Comparison of ENCODE assay signal across 13 cellular contexts in genomic region chr2:113284481-113284880, GRCh38. TPM values are rescaled to one million over a fixed set of nuclear protein-coding genes. Genes with fewer than 3 reads are reported as not detected.
DNase-seq lines count a peak whose midpoint lies in the region; ATAC-seq and TF ChIP-seq lines count a peak whose summit lies in the region.
"Had no signal": no experiment of that assay in that cellular context is flagged by ENCODE, and none has a peak within 500 bp of the region (broad histone marks: within the 10 kb centered on the region; RNA-seq: fewer than 3 reads in every experiment).

No MANE protein-coding gene starts in this region.

- peak overlapping the region in 1 of 2 donors; percentile 43 for H3K9ac ChIP-seq in duodenal mucosa (ENCODE audit: low read depth in 1 of 2, low read length in 2 of 2)
- peak overlapping the region; percentile 38 for H3K9ac ChIP-seq in mucosa of stomach (ENCODE audit: low read length)

- TF ChIP-seq CTCF in right atrium auricular region (IDR thresholded peaks at IDR 0.05) = no peak
- TF ChIP-seq CTCF in mucosa of descending colon (IDR thresholded peaks at IDR 0.05) = no peak

- no peaks in the 10 kb centered on the region for H3K9me3 ChIP-seq in right atrium auricular region
- no peaks in the 10 kb centered on the region for H3K9me3 ChIP-seq in duodenal mucosa (ENCODE audit: control insufficient read depth in 1 of 2, low read length in 2 of 2)
- H3K9me3 ChIP-seq in mucosa of stomach (ENCODE audit: control insufficient read depth, low read length) = no peaks in the 10 kb centered on the region
- H3K9me3 ChIP-seq in mucosa of descending colon = no peaks in the 10 kb centered on the region

- DNase-seq in right atrium auricular region (ENCODE audit: low spot score) (no peak), Right ventricle myocardium superior (no peak), foreskin melanocyte (no peak), mucosa of descending colon (no peak)
- DNase-seq in activated effector memory CD4-positive, alpha-beta T cell treated with Interleukin-2 at 50 U/mL for 16 hours = no peak
- DNase-seq: activated T-cell treated with anti-CD3 and anti-CD28 coated beads for 4 hours, DND-41, NCI-H524 treated with DMSO at 0.1 percent for 48 hours, SHP77 had no signal

- H3K36me3 ChIP-seq in right atrium auricular region = no peaks in the 10 kb centered on the region
- no peaks in the 10 kb centered on the region for H3K36me3 ChIP-seq in duodenal mucosa (ENCODE audit: control insufficient read depth in 1 of 2, insufficient read depth in 2 of 2, low read length in 2 of 2)
- no peaks in the 10 kb centered on the region for H3K36me3 ChIP-seq in mucosa of stomach (ENCODE audit: control insufficient read depth, insufficient read depth, low read length)
- H3K36me3 ChIP-seq in mucosa of descending colon (ENCODE audit: low read depth) = no peaks in the 10 kb centered on the region

- H3K27ac ChIP-seq in right atrium auricular region (peak overlapping the region; percentile 9 to 47), duodenal mucosa (ENCODE audit: low read depth, low read length) (peak overlapping the region; percentile 55)

- H3K4me1 ChIP-seq in right atrium auricular region = peaks cover 0 to 18% of the 10 kb centered on the region in 2 donors
- peaks cover 27 to 28% of the 10 kb centered on the region in 2 donors for H3K4me1 ChIP-seq in duodenal mucosa (ENCODE audit: control insufficient read depth in 1 of 2, insufficient read depth in 2 of 2, low read length in 2 of 2)
- peaks cover 45% of the 10 kb centered on the region for H3K4me1 ChIP-seq in mucosa of stomach (ENCODE audit: control insufficient read depth, insufficient read depth, low read length)
- H3K4me1 ChIP-seq in mucosa of descending colon (ENCODE audit: low read depth) = peaks cover 16% of the 10 kb centered on the region

- no peak for ATAC-seq in Right ventricle myocardium superior (ENCODE audit: poor library complexity)
- ATAC-seq in GM19328 (IDR thresholded peaks at IDR 0.05; ENCODE audit: unreplicated experiment) = no peak
- ATAC-seq in mucosa of descending colon = no peak

- H3K27me3 ChIP-seq in right atrium auricular region (no peaks in the 10 kb centered on the region), duodenal mucosa (ENCODE audit: control insufficient read depth in 1 of 2, insufficient read depth in 2 of 2, low read length in 2 of 2) (no peaks in the 10 kb centered on the region), mucosa of stomach (ENCODE audit: control insufficient read depth, insufficient read depth, low read length) (no peaks in the 10 kb centered on the region)

- no peak overlapping the region for H3K4me3 ChIP-seq in right atrium auricular region
- no peak overlapping the region for H3K4me3 ChIP-seq in duodenal mucosa (ENCODE audit: low read depth in 1 of 2, low read length in 2 of 2)
- H3K4me3 ChIP-seq in mucosa of stomach (ENCODE audit: low read length) = no peak overlapping the region
- no peak overlapping the region for H3K4me3 ChIP-seq in mucosa of descending colon

- intact Hi-C loops in Right ventricle myocardium superior (cut with DNase I) = no loop called here
- intact Hi-C loops in mucosa of descending colon (cut with DNase I, micrococcal nuclease) = no loop called here

RNA-seq across cellular contexts. Expression of gene PAX8, which starts 5.8 kb away (rescaled TPM):
- 1 to 10 TPM in 1 of 2 donors, under 1 TPM in 1; 0.37 to 1.2 TPM for total RNA-seq in right atrium auricular region
- 0.35 TPM for total RNA-seq in Right ventricle myocardium superior
- total RNA-seq in mucosa of descending colon = 1 to 10 TPM in 2 of 3 donors, under 1 TPM in 1; 0.82 to 6.2 (median 4.8) TPM
- total RNA-seq: occipital lobe had no signal
